In genomic region chr11:2434506-2435255, GRCh38 we compare ENCODE assay signal across 19 cellular contexts. TPM values are rescaled to one million over a fixed set of nuclear protein-coding genes. Genes with fewer than 3 reads are reported as not detected.
DNase-seq lines count a peak whose midpoint lies in the region; ATAC-seq, FAIRE-seq and TF ChIP-seq lines count a peak whose summit lies in the region.
"Had no signal": no experiment of that assay in that cellular context is flagged by ENCODE, and none has a peak within 500 bp of the region (broad histone marks: within the 10 kb centered on the region; RNA-seq: fewer than 3 reads in every experiment).

No MANE protein-coding gene starts in this region.

- no peak overlapping the region for H4K8ac ChIP-seq in H1 (ENCODE audit: extremely low read depth, insufficient read depth, low read length)

- no peak for FAIRE-seq in H1 (lab: Jason Lieb, UNC)

- no peak overlapping the region for H3K18ac ChIP-seq in H1 (ENCODE audit: extremely low read depth, low read length)

- peaks cover 14% of the 10 kb centered on the region; the same call in 1 of the 2 replicates for H3K23me2 ChIP-seq in H1 (ENCODE audit: low read depth, low read length)

- H2AK5ac ChIP-seq in H1 (ENCODE audit: low read depth, low read length): peak overlapping the region; percentile 67; the same call in 1 of the 2 replicates

- 83% methylated on average over 11 of the region's 11 CpGs; no CpG with 5 or more reads in 1 of the 2 experiments for WGBS in H1 (ENCODE audit: extremely low coverage in 1 of 2, insufficient coverage in 1 of 2, insufficient read length in 1 of 2, insufficient replicate concordance in 2 of 2, low coverage in 1 of 2, low lambda C conversion rate in 2 of 2, missing lambda C conversion rate in 1 of 2), 2 experiments
- WGBS in aorta, 2 donors: 82 to 84% methylated on average over 11 of the region's 11 CpGs

- H3K14ac ChIP-seq in H1 (ENCODE audit: insufficient read length): no peak overlapping the region

- H3K4me1 ChIP-seq in H1 (replicated peaks in 1 of 4; ENCODE audit: control insufficient read depth in 3 of 4, insufficient read depth in 4 of 4, low read length in 3 of 4) (no peaks in the 10 kb centered on the region; a peak in 1 of 7 replicates), aorta (ENCODE audit: control insufficient read depth in 1 of 2, insufficient read depth in 2 of 2, low read length in 2 of 2) (no peaks in the 10 kb centered on the region)
- H3K4me1 ChIP-seq: Caco-2 had no signal

- no peak overlapping the region for H3K4ac ChIP-seq in H1 (replicated peaks; ENCODE audit: insufficient read length, low read depth, low read length)

- H4K20me1 ChIP-seq in H1 (replicated peaks in 1 of 2; ENCODE audit: control insufficient read depth in 1 of 2, insufficient read depth in 2 of 2, low read length in 2 of 2): peaks cover 0 to 15% of the 10 kb centered on the region in 2 experiments

- H3K36me3 Mint-ChIP-seq in natural killer cell treated with Interleukin-12 subunit alpha and Interleukin-12 subunit beta and Interleukin-15 and Interleukin-18, amount 100 ng/mL, for 72 hours: no peaks in the 10 kb centered on the region
- no peaks in the 10 kb centered on the region for H3K36me3 Mint-ChIP-seq in MCF 10A (ENCODE audit: insufficient read depth, unreplicated experiment)
- H3K36me3 Mint-ChIP-seq: CD14-positive monocyte; CD8-positive, alpha-beta memory T cell; IgD-negative memory B cell had no signal

- peak overlapping the region in 1 of 4 experiments; percentile 12; a peak in 1 of 7 replicates for H3K9ac ChIP-seq in H1 (replicated peaks in 1 of 4; ENCODE audit: extremely low read depth in 1 of 4, low read depth in 3 of 4, low read length in 3 of 4)
- H3K9ac ChIP-seq: GM23248 had no signal

- H2BK20ac ChIP-seq in H1 (ENCODE audit: low read length): peak overlapping the region; percentile 36; the same call in 1 of the 2 replicates

- no peak overlapping the region for H3K4me3 Mint-ChIP-seq in natural killer cell treated with Interleukin-12 subunit alpha and Interleukin-12 subunit beta and Interleukin-15 and Interleukin-18, amount 100 ng/mL, for 72 hours
- no peak overlapping the region for H3K4me3 Mint-ChIP-seq in MCF 10A (ENCODE audit: unreplicated experiment)
- H3K4me3 Mint-ChIP-seq: CD14-positive monocyte; CD8-positive, alpha-beta memory T cell; IgD-negative memory B cell had no signal

- CTCF ChIA-PET in H1 (lab: Charles Lee; ENCODE audit: partially characterized antibody) (interaction anchor here (4.6 kb wide), 1 partner anchor 97 kb away, joined by 37 read pairs; no protein-coding TSS in a partner anchor), MCF 10A (lab: Yijun Ruan, JAX) (no interaction called here)

- H4K91ac ChIP-seq in H1 (replicated peaks; ENCODE audit: insufficient read length, low read length): no peak overlapping the region

- H3K79me2 ChIP-seq in H1 (ENCODE audit: control insufficient read depth in 1 of 2, insufficient read depth in 2 of 2, low read length in 2 of 2): no peaks in the 10 kb centered on the region

- H3K27ac ChIP-seq in H1 (ENCODE audit: low read depth, low read length): no peak overlapping the region
- H3K27ac ChIP-seq in aorta (ENCODE audit: low read depth in 1 of 2, low read length in 2 of 2): no peak overlapping the region
- H3K27ac ChIP-seq: 22Rv1, GM23248 had no signal

- H2BK12ac ChIP-seq in H1 (ENCODE audit: low read depth, low read length): no peak overlapping the region

- H3K23ac ChIP-seq in H1 (ENCODE audit: insufficient read length): no peak overlapping the region

- no peak for TF ChIP-seq EP300 in H1 (IDR thresholded peaks at IDR 0.05; ENCODE audit: borderline replicate concordance in 1 of 2, low read depth in 2 of 2, low read length in 2 of 2)

- no peak for TF ChIP-seq POLR2A in H1 (IDR thresholded peaks at IDR 0.05; ENCODE audit: control extremely low read depth in 1 of 2, low read depth in 2 of 2, low read length in 2 of 2)

- no TSS peak for BruUV-seq in MCF 10A (replicated peaks; lab: Mats Ljungman, UMichigan)

- peaks cover 2 to 5% of the 10 kb centered on the region in 2 donors for H3K27me3 Mint-ChIP-seq in natural killer cell treated with Interleukin-12 subunit alpha and Interleukin-12 subunit beta and Interleukin-15 and Interleukin-18, amount 100 ng/mL, for 72 hours
- H3K27me3 Mint-ChIP-seq in MCF 10A (ENCODE audit: insufficient read depth, unreplicated experiment): no peaks in the 10 kb centered on the region

- DNase-seq in activated CD8-positive, alpha-beta memory T cell treated with anti-CD3 and anti-CD28 coated beads, Interleukin-2, amount 50 U/mL, for 4 hours: peak; percentile 3
- DNase-seq in activated CD8-positive, alpha-beta memory T cell treated with anti-CD3 and anti-CD28 coated beads for 24 hours: no peak
- DNase-seq in H1 (ENCODE audit: low read depth in 1 of 2, low spot score in 2 of 2) (no peak), aorta (peak; percentile 9 to 33), MCF 10A (ENCODE audit: unreplicated experiment) (no peak)
- peak; percentile 26 for DNase-seq in natural killer cell treated with Interleukin-12 subunit alpha and Interleukin-12 subunit beta and Interleukin-15 and Interleukin-18, amount 100 ng/mL, for 72 hours (ENCODE audit: low spot score)
- DNase-seq: Caco-2, DND-41, GDM1, GM23248, H7 had no signal

- H3K4me3 ChIP-seq in H1 (ENCODE audit: extremely low read depth in 1 of 4, insufficient read depth in 2 of 4, low read depth in 3 of 4, low read length in 4 of 4) (no peak overlapping the region), aorta (ENCODE audit: low read length in 2 of 2) (no peak overlapping the region)
- H3K4me3 ChIP-seq: GM23248 had no signal

- no peak overlapping the region for H3K4me2 ChIP-seq in H1 (ENCODE audit: insufficient read depth in 1 of 2, low read depth in 2 of 2, low read length in 2 of 2)

- H3K56ac ChIP-seq in H1 (replicated peaks; ENCODE audit: insufficient read length, low read depth, low read length): no peak overlapping the region

- no peak for TF ChIP-seq RAD21 in H1 (IDR thresholded peaks at IDR 0.05 in 1 of 2, conservative IDR thresholded peaks at IDR 0.05 in 1 of 2; ENCODE audit: low read depth in 2 of 2, low read length in 2 of 2)

- no peak overlapping the region for H4K5ac ChIP-seq in H1 (ENCODE audit: insufficient read length, low read depth, low read length)

- no peak overlapping the region for H3K27ac Mint-ChIP-seq in natural killer cell treated with Interleukin-12 subunit alpha and Interleukin-12 subunit beta and Interleukin-15 and Interleukin-18, amount 100 ng/mL, for 72 hours
- no peak overlapping the region for H3K27ac Mint-ChIP-seq in MCF 10A (ENCODE audit: low read depth, unreplicated experiment)
- H3K27ac Mint-ChIP-seq: CD14-positive monocyte; CD8-positive, alpha-beta memory T cell; IgD-negative memory B cell had no signal

- ATAC-seq in natural killer cell treated with Interleukin-12 subunit alpha and Interleukin-12 subunit beta and Interleukin-15 and Interleukin-18, amount 100 ng/mL, for 72 hours: no peak
- ATAC-seq in aorta (ENCODE audit: low FRiP score): no peak
- no peak for ATAC-seq in GM18861 (IDR thresholded peaks at IDR 0.05; ENCODE audit: unreplicated experiment)
- ATAC-seq in HG03108 (IDR thresholded peaks at IDR 0.05; ENCODE audit: unreplicated experiment): no peak

- H2AFZ ChIP-seq in H1 (ENCODE audit: low read length): no peak overlapping the region
- H2AFZ ChIP-seq: GM23248 had no signal

- no peak overlapping the region for H2BK120ac ChIP-seq in H1 (replicated peaks; ENCODE audit: low read depth, low read length)

- POLR2A ChIA-PET in H1 (lab: Charles Lee; ENCODE audit: partially characterized antibody): no interaction called here
- POLR2A ChIA-PET in MCF 10A (lab: Yijun Ruan, JAX): no interaction called here

- no peaks in the 10 kb centered on the region for H3K36me3 ChIP-seq in H1 (ENCODE audit: control insufficient read depth in 2 of 4, insufficient read depth in 4 of 4, low read length in 3 of 4)
- H3K36me3 ChIP-seq in aorta (ENCODE audit: control insufficient read depth in 1 of 2, insufficient read depth in 2 of 2, low read length in 1 of 2): no peaks in the 10 kb centered on the region

- peaks cover 0 to 8% (median 4%) of the 10 kb centered on the region in 4 experiments; a peak in 3 of 7 replicates for H3K27me3 ChIP-seq in H1 (replicated peaks in 1 of 4; ENCODE audit: control insufficient read depth in 3 of 4, extremely low read depth in 1 of 4, insufficient read depth in 3 of 4, low read length in 3 of 4)
- no peaks in the 10 kb centered on the region for H3K27me3 ChIP-seq in aorta (ENCODE audit: control insufficient read depth in 1 of 2, insufficient read depth in 2 of 2, low read length in 1 of 2)

- peaks cover 0 to 2% of the 10 kb centered on the region in 2 donors for H3K4me1 Mint-ChIP-seq in natural killer cell treated with Interleukin-12 subunit alpha and Interleukin-12 subunit beta and Interleukin-15 and Interleukin-18, amount 100 ng/mL, for 72 hours (ENCODE audit: low read depth in 2 of 2)
- no peaks in the 10 kb centered on the region for H3K4me1 Mint-ChIP-seq in MCF 10A (ENCODE audit: insufficient read depth, unreplicated experiment)
- H3K4me1 Mint-ChIP-seq: CD14-positive monocyte; CD8-positive, alpha-beta memory T cell; IgD-negative memory B cell had no signal

- TF ChIP-seq CTCF in H1 (IDR thresholded peaks at IDR 0.05; ENCODE audit: control extremely low read depth in 1 of 3, insufficient read depth in 1 of 3, low read depth in 1 of 3, low read length in 3 of 3) (no peak), MCF 10A (IDR thresholded peaks at IDR 0.05; ENCODE audit: unreplicated experiment) (no peak)

- H2BK15ac ChIP-seq in H1 (ENCODE audit: low read length): no peak overlapping the region

- H3K9me3 ChIP-seq in H1 (ENCODE audit: insufficient read depth in 2 of 2, low read depth in 1 of 2, low read length in 1 of 2): no peaks in the 10 kb centered on the region
- no peaks in the 10 kb centered on the region for H3K9me3 ChIP-seq in aorta (ENCODE audit: control insufficient read depth, low read length)
- H3K9me3 ChIP-seq: Caco-2 had no signal

- no peaks in the 10 kb centered on the region for H3K9me3 Mint-ChIP-seq in natural killer cell treated with Interleukin-12 subunit alpha and Interleukin-12 subunit beta and Interleukin-15 and Interleukin-18, amount 100 ng/mL, for 72 hours
- H3K9me3 Mint-ChIP-seq in MCF 10A (ENCODE audit: unreplicated experiment): no peaks in the 10 kb centered on the region
- H3K9me3 Mint-ChIP-seq: CD8-positive, alpha-beta memory T cell had no signal

- intact Hi-C loops in aorta (cut with DNase I): no loop called here
- intact Hi-C loops in MCF 10A (cut with micrococcal nuclease): no loop called here

- H2BK5ac ChIP-seq in H1 (ENCODE audit: low read depth, low read length): peak overlapping the region; percentile 4; the same call in 1 of the 2 replicates

- H3K79me1 ChIP-seq in H1 (ENCODE audit: low read depth, low read length): no peaks in the 10 kb centered on the region

RNA-seq across cellular contexts. Expression of gene TRPM5, which starts 9.6 kb away (rescaled TPM):
- total RNA-seq in H1 (2021; fragmentation: NEBNext Ultra II Directional; extraction: Animal tissue kit (Norgen Biotek cat#: 25700)): 0.11 TPM in 1 of 2 replicates, not detected in the other
- polyA plus RNA-seq in H1 (2011; rRNA removed): 0.02 and 0.05 TPM in 2 replicates
- polyA plus RNA-seq in H1 (2011; cell fraction: cytosol; rRNA removed): 0.04 TPM
- polyA plus RNA-seq in H1 (2011; cell fraction: nucleus; rRNA removed): 0.24 TPM
- 0.04 TPM in 1 of 4 replicates, not detected in the others for polyA plus RNA-seq in H1 (2012, experiment 1 of 2)
- polyA plus RNA-seq in H1 (2012, experiment 2 of 2): not detected
- polyA plus RNA-seq in H1 (2013, experiment 1 of 2): 0.02 TPM
- polyA plus RNA-seq in H1 (2013, experiment 2 of 2): 0.02 TPM
- not detected in 2 replicates for polyA minus RNA-seq in H1 (2011; rRNA and poly(A)+ RNA removed)
- not detected for polyA minus RNA-seq in H1 (2011; cell fraction: cytosol; rRNA and poly(A)+ RNA removed)
- polyA minus RNA-seq in H1 (2011; cell fraction: nucleus; rRNA and poly(A)+ RNA removed): not detected
- total RNA-seq in natural killer cell treated with Interleukin-12 subunit alpha and Interleukin-12 subunit beta and Interleukin-15 and Interleukin-18, amount 100 ng/mL, for 72 hours: not detected
- total RNA-seq in aorta: not detected
- under 1 TPM in 1 of 2 donors, not detected in 1; 0.25 TPM for polyA plus RNA-seq in aorta
- total RNA-seq in MCF 10A (2022): not detected in 2 replicates
- total RNA-seq: A673; Caco-2; CD8-positive, alpha-beta memory T cell; GM23248; H7 had no signal
- polyA plus RNA-seq: BJ; CD14-positive monocyte; CD8-positive, alpha-beta memory T cell; GM23248; IgD-negative memory B cell had no signal

RNA-seq across cellular contexts. Expression of gene KCNQ1, which starts 10.1 kb away (rescaled TPM):
- 2.0 and 2.4 TPM in 2 replicates for total RNA-seq in H1 (2021; fragmentation: NEBNext Ultra II Directional; extraction: Animal tissue kit (Norgen Biotek cat#: 25700))
- 1.9 and 2.4 TPM in 2 replicates for polyA plus RNA-seq in H1 (2011; rRNA removed)
- polyA plus RNA-seq in H1 (2011; cell fraction: cytosol; rRNA removed): 1.4 TPM
- polyA plus RNA-seq in H1 (2011; cell fraction: nucleus; rRNA removed): 2.3 TPM
- polyA plus RNA-seq in H1 (2012, experiment 1 of 2): 1.4 to 2.5 TPM (median 2.0 TPM) in 4 replicates
- polyA plus RNA-seq in H1 (2012, experiment 2 of 2): 2.2 TPM
- 2.0 TPM for polyA plus RNA-seq in H1 (2013, experiment 1 of 2)
- 2.0 TPM for polyA plus RNA-seq in H1 (2013, experiment 2 of 2)
- polyA minus RNA-seq in H1 (2011; rRNA and poly(A)+ RNA removed): 1.3 and 2.8 TPM in 2 replicates
- 1.8 TPM for polyA minus RNA-seq in H1 (2011; cell fraction: cytosol; rRNA and poly(A)+ RNA removed)
- 6.1 TPM for polyA minus RNA-seq in H1 (2011; cell fraction: nucleus; rRNA and poly(A)+ RNA removed)
- total RNA-seq in natural killer cell treated with Interleukin-12 subunit alpha and Interleukin-12 subunit beta and Interleukin-15 and Interleukin-18, amount 100 ng/mL, for 72 hours: 1 to 10 TPM in 1 of 2 donors, under 1 TPM in 1; 0.19 to 1.4 TPM
- 10 to 100 TPM in 1 of 2 donors, 1 to 10 TPM in 1; 6.2 to 11.5 TPM for total RNA-seq in aorta
- 1 to 10 TPM in 1 of 2 donors, under 1 TPM in 1; 0.67 to 5.4 TPM for polyA plus RNA-seq in aorta
- total RNA-seq in MCF 10A (2022): not detected in 2 replicates
- total RNA-seq: A673, GM23248 had no signal
- polyA plus RNA-seq: BJ, GM23248 had no signal

RNA-seq across cellular contexts. Expression of gene TSSC4, which starts 34.1 kb away (rescaled TPM):
- total RNA-seq in H1 (2021; fragmentation: NEBNext Ultra II Directional; extraction: Animal tissue kit (Norgen Biotek cat#: 25700)): 39.3 and 44.3 TPM in 2 replicates
- polyA plus RNA-seq in H1 (2011; rRNA removed) (34.0 and 49.6 TPM in 2 replicates), aorta (10 to 100 TPM; 42.9 to 64.4 TPM)
- polyA plus RNA-seq in H1 (2011; cell fraction: cytosol; rRNA removed): 36.2 TPM
- polyA plus RNA-seq in H1 (2011; cell fraction: nucleus; rRNA removed): 40.4 TPM
- polyA plus RNA-seq in H1 (2012, experiment 1 of 2): 25.9 to 42.8 TPM (median 40.6 TPM) in 4 replicates
- 24.6 TPM for polyA plus RNA-seq in H1 (2012, experiment 2 of 2)
- 53.6 TPM for polyA plus RNA-seq in H1 (2013, experiment 1 of 2)
- 49.6 TPM for polyA plus RNA-seq in H1 (2013, experiment 2 of 2)
- polyA minus RNA-seq in H1 (2011; rRNA and poly(A)+ RNA removed): 16.0 and 16.2 TPM in 2 replicates
- 19.6 TPM for polyA minus RNA-seq in H1 (2011; cell fraction: cytosol; rRNA and poly(A)+ RNA removed)
- 38.7 TPM for polyA minus RNA-seq in H1 (2011; cell fraction: nucleus; rRNA and poly(A)+ RNA removed)
- 10 to 100 TPM; 66.0 to 98.2 TPM for total RNA-seq in natural killer cell treated with Interleukin-12 subunit alpha and Interleukin-12 subunit beta and Interleukin-15 and Interleukin-18, amount 100 ng/mL, for 72 hours
- total RNA-seq in aorta (10 to 100 TPM; 35.2 to 44.3 TPM), MCF 10A (2022) (69.9 and 70.3 TPM in 2 replicates)

RNA-seq across cellular contexts. Expression of gene CD81, which starts 57.6 kb away (rescaled TPM):
- total RNA-seq in H1 (2021; fragmentation: NEBNext Ultra II Directional; extraction: Animal tissue kit (Norgen Biotek cat#: 25700)): 238 and 240 TPM in 2 replicates
- 309 and 386 TPM in 2 replicates for polyA plus RNA-seq in H1 (2011; rRNA removed)
- 189 TPM for polyA plus RNA-seq in H1 (2011; cell fraction: cytosol; rRNA removed)
- 205 TPM for polyA plus RNA-seq in H1 (2011; cell fraction: nucleus; rRNA removed)
- polyA plus RNA-seq in H1 (2012, experiment 1 of 2): 237 to 356 TPM (median 324 TPM) in 4 replicates
- 408 TPM for polyA plus RNA-seq in H1 (2012, experiment 2 of 2)
- 299 TPM for polyA plus RNA-seq in H1 (2013, experiment 1 of 2)
- polyA plus RNA-seq in H1 (2013, experiment 2 of 2): 331 TPM
- 242 and 320 TPM in 2 replicates for polyA minus RNA-seq in H1 (2011; rRNA and poly(A)+ RNA removed)
- polyA minus RNA-seq in H1 (2011; cell fraction: cytosol; rRNA and poly(A)+ RNA removed): 169 TPM
- 74.6 TPM for polyA minus RNA-seq in H1 (2011; cell fraction: nucleus; rRNA and poly(A)+ RNA removed)
- total RNA-seq in natural killer cell treated with Interleukin-12 subunit alpha and Interleukin-12 subunit beta and Interleukin-15 and Interleukin-18, amount 100 ng/mL, for 72 hours: 100 to 1,000 TPM; 306 to 322 TPM
- 100 to 1,000 TPM; 538 to 620 TPM for total RNA-seq in aorta
- 100 to 1,000 TPM; 363 to 784 TPM for polyA plus RNA-seq in aorta
- total RNA-seq in MCF 10A (2022): 183 and 187 TPM in 2 replicates

Comparison
In these comparisons a context has a peak if more than half of its experiments do, and no peak if none do; other contexts are left out.
1. DNase-seq: peak in activated CD8-positive, alpha-beta memory T cell treated with anti-CD3 and anti-CD28 coated beads, Interleukin-2, amount 50 U/mL, for 4 hours (single experiment), natural killer cell treated with Interleukin-12 subunit alpha and Interleukin-12 subunit beta and Interleukin-15 and Interleukin-18, amount 100 ng/mL, for 72 hours (single experiment) and aorta (2 of 2); none in activated CD8-positive, alpha-beta memory T cell treated with anti-CD3 and anti-CD28 coated beads for 24 hours (single experiment), H1 (0 of 2) and MCF 10A (single experiment).